Comparison of ENCODE assay signal across 7 cellular contexts in the genomic region with DNA sequence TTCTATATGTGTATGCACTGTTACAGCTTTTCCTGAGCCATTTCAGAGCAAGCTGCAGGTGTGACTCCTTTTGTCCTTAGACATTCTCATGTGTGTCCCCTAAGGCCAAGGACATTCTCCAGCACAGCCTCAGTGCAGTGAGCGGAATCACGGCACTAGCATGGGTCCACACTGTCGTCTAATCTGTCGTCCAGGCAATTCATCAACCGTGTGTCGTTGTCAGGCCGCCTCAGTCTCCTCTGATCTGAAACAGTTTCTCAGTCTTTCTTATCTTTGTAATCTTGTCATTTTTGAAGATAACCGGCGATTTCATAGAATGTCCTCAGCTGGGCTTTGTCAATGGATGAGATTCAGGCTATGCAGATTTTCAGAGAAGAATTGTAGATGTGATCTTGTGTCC. TPM values are rescaled to one million over a fixed set of nuclear protein-coding genes. Genes with fewer than 3 reads are reported as not detected.
"Had no signal": no experiment of that assay in that cellular context is flagged by ENCODE, and none has a peak within 500 bp of the region (broad histone marks: within the 10 kb centered on the region; RNA-seq: fewer than 3 reads in every experiment).

No MANE protein-coding gene starts in this region.

RNA-seq across cellular contexts. Expression of a gene that starts 30.5 kb away (rescaled TPM):
- total RNA-seq: GM23248, GM23338, H1, H4, H7, H9, HFFc6 had no signal
- polyA plus RNA-seq: GM23248, GM23338, H1 had no signal

RNA-seq across cellular contexts. Expression of a gene that starts 31.4 kb away (rescaled TPM):
- total RNA-seq: GM23248, HFFc6 had no signal
- polyA plus RNA-seq: GM23248 had no signal
